Comparison of ENCODE assay signal across 8 cellular contexts in genomic region chrX:53312946-53313745, GRCh38. TPM values are rescaled to one million over a fixed set of nuclear protein-coding genes. Genes with fewer than 3 reads are reported as not detected.
DNase-seq lines count a peak whose midpoint lies in the region; ATAC-seq, FAIRE-seq and TF ChIP-seq lines count a peak whose summit lies in the region.

No MANE protein-coding gene starts in this region.

- peak; percentile 95 for FAIRE-seq in G401.6 (lab: Jason Lieb, UNC)

- DNase-seq in HS-5 (ENCODE audit: low read depth): peak; percentile 30
- no peak for DNase-seq in RWPE2 (ENCODE audit: low spot score)
- peak in 3 of 4 experiments; percentile 31 to 58 (median 37) for DNase-seq in activated naive CD4-positive, alpha-beta T cell (lab: John Stamatoyannopoulos, UW)
- peak; percentile 39 for DNase-seq in germinal center (ENCODE audit: low spot score)
- DNase-seq in uterus: peak; percentile 62

- H3K27ac ChIP-seq in RWPE2 (ENCODE audit: poor library complexity, severe bottlenecking) (no peak overlapping the region), parathyroid adenoma (no peak overlapping the region), uterus (no peak overlapping the region)

- no peak overlapping the region for H3K9ac ChIP-seq in parathyroid adenoma

- H3K27me3 ChIP-seq in RWPE2 (ENCODE audit: insufficient read depth, poor library complexity, severe bottlenecking) (no peaks in the 10 kb centered on the region), parathyroid adenoma (ENCODE audit: control insufficient read depth, insufficient read depth, low read length) (no peaks in the 10 kb centered on the region), uterus (no peaks in the 10 kb centered on the region)

- H3K4me3 ChIP-seq in RWPE2 (ENCODE audit: severe bottlenecking): no peak overlapping the region
- no peak overlapping the region for H3K4me3 ChIP-seq in parathyroid adenoma (ENCODE audit: low read depth, low read length)
- H3K4me3 ChIP-seq in uterus: no peak overlapping the region

- H3K9me3 ChIP-seq in RWPE2 (ENCODE audit: severe bottlenecking) (no peaks in the 10 kb centered on the region), parathyroid adenoma (ENCODE audit: control insufficient read depth, low read length) (no peaks in the 10 kb centered on the region), uterus (no peaks in the 10 kb centered on the region)

- TF ChIP-seq POLR2A in uterus (IDR thresholded peaks at IDR 0.05): no peak

- ATAC-seq in RWPE2 (ENCODE audit: low read depth) (peak; percentile 61), HG03439 (IDR thresholded peaks at IDR 0.05; ENCODE audit: unreplicated experiment) (no peak)

- intact Hi-C loops in uterus (cut with DNase I; ENCODE audit: low total_unique reads): loop anchor here (10.0 kb wide), 1 partner anchor 112 kb away; the partner anchor contains the start of genes RIBC1 and SMC1A

- no peaks in the 10 kb centered on the region for H3K36me3 ChIP-seq in RWPE2 (ENCODE audit: low read depth)
- H3K36me3 ChIP-seq in parathyroid adenoma (ENCODE audit: control insufficient read depth, insufficient read depth, low read length): no peaks in the 10 kb centered on the region
- no peaks in the 10 kb centered on the region for H3K36me3 ChIP-seq in uterus

- H2AFZ ChIP-seq in parathyroid adenoma: no peak overlapping the region

- H3K4me1 ChIP-seq in RWPE2 (ENCODE audit: insufficient read depth, poor library complexity, severe bottlenecking) (no peaks in the 10 kb centered on the region), parathyroid adenoma (no peaks in the 10 kb centered on the region), uterus (no peaks in the 10 kb centered on the region)

- H3K79me2 ChIP-seq in parathyroid adenoma: peaks cover 3% of the 10 kb centered on the region

- no peak overlapping the region for H3K4me2 ChIP-seq in parathyroid adenoma (ENCODE audit: low read length)

- TF ChIP-seq CTCF in RWPE2 (IDR thresholded peaks at IDR 0.05; ENCODE audit: poor library complexity, severe bottlenecking) (peak; percentile 61), parathyroid adenoma (IDR thresholded peaks at IDR 0.05) (peak; percentile 66), uterus (IDR thresholded peaks at IDR 0.05) (peak; percentile 68 to 77 (median 72))

RNA-seq across cellular contexts. Expression of gene IQSEC2, which starts 31.8 kb away (rescaled TPM):
- total RNA-seq in uterus: 10 to 100 TPM in 2 of 4 donors, 1 to 10 TPM in 2; 4.1 to 31.6 (median 8.9) TPM
